ENCODE assay signal across 19 cellular contexts in genomic region chr7:21948364-21948763, GRCh38. TPM values are rescaled to one million over a fixed set of nuclear protein-coding genes. Genes with fewer than 3 reads are reported as not detected.
DNase-seq lines count a peak whose midpoint lies in the region; ATAC-seq and TF ChIP-seq lines count a peak whose summit lies in the region.
"Had no signal": no experiment of that assay in that cellular context is flagged by ENCODE, and none has a peak within 500 bp of the region (broad histone marks: within the 10 kb centered on the region; RNA-seq: fewer than 3 reads in every experiment).

No MANE protein-coding gene starts in this region.

- intact Hi-C loops in esophagus squamous epithelium (cut with DNase I) (no loop called here), left cardiac atrium (cut with DNase I) (no loop called here)

- no peaks in the 10 kb centered on the region for H3K36me3 ChIP-seq in HEK293 (ENCODE audit: control insufficient read depth in 2 of 2, insufficient read depth in 1 of 2, low read length in 2 of 2)
- H3K36me3 ChIP-seq in OCI-LY3 (replicated peaks; ENCODE audit: low read depth, low read length): no peaks in the 10 kb centered on the region
- no peaks in the 10 kb centered on the region for H3K36me3 ChIP-seq in endodermal cell (ENCODE audit: control insufficient read depth, insufficient read depth, low read length)
- H3K36me3 ChIP-seq in esophagus squamous epithelium: no peaks in the 10 kb centered on the region
- H3K36me3 ChIP-seq: BE2C had no signal

- H3K4me2 ChIP-seq in OCI-LY3 (ENCODE audit: low read length): peak overlapping the region; percentile 89; the same call in 1 of the 2 replicates

- peaks cover 43% of the 10 kb centered on the region for H3K4me1 Mint-ChIP-seq in endodermal cell
- peaks cover 29% of the 10 kb centered on the region for H3K4me1 Mint-ChIP-seq in neural crest cell
- H3K4me1 Mint-ChIP-seq in type B pancreatic cell (ENCODE audit: unreplicated experiment): peaks cover 20% of the 10 kb centered on the region

- H3K9me3 Mint-ChIP-seq in endodermal cell: no peaks in the 10 kb centered on the region
- no peaks in the 10 kb centered on the region for H3K9me3 Mint-ChIP-seq in neural crest cell
- H3K9me3 Mint-ChIP-seq in type B pancreatic cell: no peaks in the 10 kb centered on the region
- H3K9me3 Mint-ChIP-seq: CD8-positive, alpha-beta T cell had no signal

- H3K27me3 Mint-ChIP-seq in endodermal cell (ENCODE audit: insufficient read depth): peaks cover 43% of the 10 kb centered on the region
- H3K27me3 Mint-ChIP-seq in neural crest cell (ENCODE audit: low read depth): peaks cover 7% of the 10 kb centered on the region
- peaks cover 32% of the 10 kb centered on the region for H3K27me3 Mint-ChIP-seq in type B pancreatic cell

- H3K27ac Mint-ChIP-seq in endodermal cell: no peak overlapping the region
- H3K27ac Mint-ChIP-seq in neural crest cell (ENCODE audit: unreplicated experiment): no peak overlapping the region
- H3K27ac Mint-ChIP-seq in type B pancreatic cell: no peak overlapping the region
- H3K27ac Mint-ChIP-seq: CD8-positive, alpha-beta T cell had no signal

- WGBS in endodermal cell (ENCODE audit: insufficient coverage in 1 of 2, insufficient read length in 1 of 2), 2 experiments: 67 to 70% methylated on average over 2 of the region's 2 CpGs
- WGBS in esophagus squamous epithelium, 2 donors: 65 to 76% methylated on average over 2 of the region's 2 CpGs

- H3K79me2 ChIP-seq in OCI-LY3 (ENCODE audit: low read length): peaks cover 18% of the 10 kb centered on the region

- H3K9me3 ChIP-seq in HEK293 (ENCODE audit: control insufficient read depth, insufficient read depth, low read depth, low read length) (no peaks in the 10 kb centered on the region), OCI-LY3 (ENCODE audit: insufficient read depth, low read length) (no peaks in the 10 kb centered on the region), endodermal cell (ENCODE audit: control insufficient read depth, low read length) (no peaks in the 10 kb centered on the region), esophagus squamous epithelium (no peaks in the 10 kb centered on the region)
- H3K9me3 ChIP-seq: BE2C, MG63 had no signal

- TF ChIP-seq CTCF in HEK293 (tag by site-specific recombination; IDR thresholded peaks at IDR 0.05): no peak
- no peak for TF ChIP-seq CTCF in OCI-LY3 (IDR thresholded peaks at IDR 0.05; ENCODE audit: low read depth, low read length)
- no peak for TF ChIP-seq CTCF in endodermal cell (conservative IDR thresholded peaks at IDR 0.05)
- TF ChIP-seq CTCF in neural crest cell (conservative IDR thresholded peaks at IDR 0.05): no peak
- no peak for TF ChIP-seq CTCF in esophagus squamous epithelium (IDR thresholded peaks at IDR 0.05)
- no peak for TF ChIP-seq CTCF in type B pancreatic cell (conservative IDR thresholded peaks at IDR 0.05)

- POLR2A ChIA-PET in HEK293 (lab: Yijun Ruan, JAX): interaction anchor here (1.0 kb wide), 1 partner anchor 25 kb away, joined by 4 read pairs; no protein-coding TSS in a partner anchor

- no peak for ATAC-seq in left cardiac atrium
- ATAC-seq: CD8-positive, alpha-beta T cell; HepG2 had no signal

- H3K4me3 ChIP-seq in HEK293 (ENCODE audit: low read depth, low read length) (no peak overlapping the region), OCI-LY3 (ENCODE audit: low read length) (no peak overlapping the region), endodermal cell (ENCODE audit: low read length) (peak overlapping the region; percentile 42), esophagus squamous epithelium (no peak overlapping the region)
- H3K4me3 ChIP-seq: MG63 had no signal

- CTCF ChIA-PET in HEK293 (lab: Yijun Ruan, JAX): interaction anchor here (0.6 to 1.1 kb wide), 3 partner anchors 198 to 1171 kb away, joined by 3 read pairs; no protein-coding TSS in a partner anchor

- H3K4me3 Mint-ChIP-seq in endodermal cell (no peak overlapping the region), neural crest cell (peak overlapping the region; percentile 21), type B pancreatic cell (no peak overlapping the region)
- H3K4me3 Mint-ChIP-seq: CD8-positive, alpha-beta T cell had no signal

- no peaks in the 10 kb centered on the region for H3K36me3 Mint-ChIP-seq in endodermal cell (ENCODE audit: low read depth)
- no peaks in the 10 kb centered on the region for H3K36me3 Mint-ChIP-seq in neural crest cell (ENCODE audit: low read depth)
- no peaks in the 10 kb centered on the region for H3K36me3 Mint-ChIP-seq in type B pancreatic cell
- H3K36me3 Mint-ChIP-seq: CD8-positive, alpha-beta T cell had no signal

- DNase-seq in endodermal cell (no peak), neural crest cell (ENCODE audit: low read depth, low spot score) (no peak), esophagus squamous epithelium (lab: John Stamatoyannopoulos, UW) (no peak), UCSD-AML1 (lab: John Stamatoyannopoulos, UW; ENCODE audit: unreplicated experiment) (no peak), left cardiac atrium (no peak), type B pancreatic cell (ENCODE audit: extremely low spot score, unreplicated experiment) (no peak)
- DNase-seq: BE2C; CD8-positive, alpha-beta T cell; DMS79 treated with DMSO at 0.1 percent for 48 hours; H7; MG63; NCI-H1105; NCI-H2029; NCI-H2171; NCI-H446 treated with DMSO at 0.1 percent for 48 hours; NCI-H748 treated with DMSO at 0.1 percent for 48 hours had no signal

- H3K9ac ChIP-seq in OCI-LY3 (ENCODE audit: low read length): no peak overlapping the region
- H3K9ac ChIP-seq in endodermal cell (ENCODE audit: extremely low read depth, low read length, poor library complexity, severe bottlenecking): no peak overlapping the region

- TF ChIP-seq POLR2A in esophagus squamous epithelium (IDR thresholded peaks at IDR 0.05): no peak

- peaks cover 31% of the 10 kb centered on the region for H3K4me1 ChIP-seq in HEK293 (ENCODE audit: control insufficient read depth, insufficient read depth, low read length)
- peaks cover 37% of the 10 kb centered on the region for H3K4me1 ChIP-seq in OCI-LY3 (ENCODE audit: low read length)
- peaks cover 9% of the 10 kb centered on the region for H3K4me1 ChIP-seq in endodermal cell (ENCODE audit: control insufficient read depth, insufficient read depth, low read length)
- H3K4me1 ChIP-seq in esophagus squamous epithelium: peaks cover 2 to 32% (median 5%) of the 10 kb centered on the region in 3 donors
- H3K4me1 ChIP-seq: BE2C had no signal

- H3K27me3 ChIP-seq in OCI-LY3 (ENCODE audit: low read depth, low read length) (no peaks in the 10 kb centered on the region), endodermal cell (ENCODE audit: control insufficient read depth, insufficient read depth, low read length, poor library complexity, severe bottlenecking) (peaks cover 38% of the 10 kb centered on the region), esophagus squamous epithelium (peaks cover 0 to 10% (median 0%) of the 10 kb centered on the region in 4 donors)
- H3K27me3 ChIP-seq: BE2C, MG63 had no signal

- H3K27ac ChIP-seq in HEK293 (ENCODE audit: extremely low read depth, low read depth, low read length) (no peak overlapping the region), OCI-LY3 (ENCODE audit: low read length) (no peak overlapping the region), endodermal cell (ENCODE audit: low read depth, low read length) (no peak overlapping the region), esophagus squamous epithelium (no peak overlapping the region)

- H2AFZ ChIP-seq in OCI-LY3 (ENCODE audit: low read depth, low read length): no peak overlapping the region

- peaks cover 7% of the 10 kb centered on the region; the same call in 1 of the 2 replicates for H4K20me1 ChIP-seq in OCI-LY3 (ENCODE audit: insufficient read depth, low read length)

TF ChIP-seq in HEK293, 187 proteins besides CTCF, POLR2A, EP300 and RAD21 (continues in another document):
- TF ChIP-seq ZNF133 (tag by site-specific recombination; IDR thresholded peaks at IDR 0.05): no peak
- TF ChIP-seq ZNF843 (tag by site-specific recombination; IDR thresholded peaks at IDR 0.05): 0 out of 2 replicates have a peak, but pooled peaks have one; percentile 36
- no peak for TF ChIP-seq ZNF248 (tag by site-specific recombination; IDR thresholded peaks at IDR 0.05)
- TF ChIP-seq, protein P1, sequence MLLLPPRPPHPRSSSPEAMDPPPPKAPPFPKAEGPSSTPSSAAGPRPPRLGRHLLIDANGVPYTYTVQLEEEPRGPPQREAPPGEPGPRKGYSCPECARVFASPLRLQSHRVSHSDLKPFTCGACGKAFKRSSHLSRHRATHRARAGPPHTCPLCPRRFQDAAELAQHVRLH (tag by site-specific recombination; IDR thresholded peaks at IDR 0.05): 0 out of 2 replicates have a peak, but pooled peaks have one; percentile 20
- TF ChIP-seq KLF1 (tag by site-specific recombination; IDR thresholded peaks at IDR 0.05): 0 out of 2 replicates have a peak, but pooled peaks have one; percentile 10
- TF ChIP-seq BCL11A (tag by site-specific recombination; IDR thresholded peaks at IDR 0.05; ENCODE audit: low read depth): no peak
- TF ChIP-seq, protein P2, sequence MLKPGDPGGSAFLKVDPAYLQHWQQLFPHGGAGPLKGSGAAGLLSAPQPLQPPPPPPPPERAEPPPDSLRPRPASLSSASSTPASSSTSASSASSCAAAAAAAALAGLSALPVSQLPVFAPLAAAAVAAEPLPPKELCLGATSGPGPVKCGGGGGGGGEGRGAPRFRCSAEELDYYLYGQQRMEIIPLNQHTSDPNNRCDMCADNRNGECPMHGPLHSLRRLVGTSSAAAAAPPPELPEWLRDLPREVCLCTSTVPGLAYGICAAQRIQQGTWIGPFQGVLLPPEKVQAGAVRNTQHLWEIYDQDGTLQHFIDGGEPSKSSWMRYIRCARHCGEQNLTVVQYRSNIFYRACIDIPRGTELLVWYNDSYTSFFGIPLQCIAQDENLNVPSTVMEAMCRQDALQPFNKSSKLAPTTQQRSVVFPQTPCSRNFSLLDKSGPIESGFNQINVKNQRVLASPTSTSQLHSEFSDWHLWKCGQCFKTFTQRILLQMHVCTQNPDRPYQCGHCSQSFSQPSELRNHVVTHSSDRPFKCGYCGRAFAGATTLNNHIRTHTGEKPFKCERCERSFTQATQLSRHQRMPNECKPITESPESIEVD (tag by site-specific recombination; IDR thresholded peaks at IDR 0.05): peak; percentile 58
- peak; percentile 64 for TF ChIP-seq FEZF1 (tag by site-specific recombination; IDR thresholded peaks at IDR 0.05)
- no peak for TF ChIP-seq ZNF677 (tag by site-specific recombination; IDR thresholded peaks at IDR 0.05)
- no peak for TF ChIP-seq ZNF777 (tag by site-specific recombination; IDR thresholded peaks at IDR 0.05; ENCODE audit: borderline replicate concordance)
- 0 out of 2 replicates have a peak, but pooled peaks have one; percentile 37 for TF ChIP-seq ZXDB (tag by site-specific recombination; IDR thresholded peaks at IDR 0.05)
- no peak for TF ChIP-seq ZNF423 (tag by site-specific recombination; IDR thresholded peaks at IDR 0.05)
- no peak for TF ChIP-seq ZBTB7A (tag by site-specific recombination; IDR thresholded peaks at IDR 0.05; ENCODE audit: low read depth)

RNA-seq across cellular contexts. Expression of gene CDCA7L, which starts 2.7 kb away (rescaled TPM):
- 10 to 100 TPM; 39.5 to 41.1 TPM for total RNA-seq in endodermal cell
- 50.0 TPM for polyA plus RNA-seq in endodermal cell (2013, experiment 1 of 2)
- polyA plus RNA-seq in endodermal cell (2013, experiment 2 of 2): 42.4 TPM
- 84.7 and 86.6 TPM in 2 replicates for total RNA-seq in neural crest cell
- total RNA-seq in esophagus squamous epithelium: 10 to 100 TPM in 2 of 4 donors, 1 to 10 TPM in 2; 5.0 to 21.6 (median 12.8) TPM
- 10 to 100 TPM; 23.9 to 55.7 TPM for total RNA-seq in left cardiac atrium
- 17.3 and 37.8 TPM in 2 replicates for total RNA-seq in type B pancreatic cell (ENCODE audit: low replicate concordance)
